ENCODE assay signal across 8 cellular contexts in the genomic region with DNA sequence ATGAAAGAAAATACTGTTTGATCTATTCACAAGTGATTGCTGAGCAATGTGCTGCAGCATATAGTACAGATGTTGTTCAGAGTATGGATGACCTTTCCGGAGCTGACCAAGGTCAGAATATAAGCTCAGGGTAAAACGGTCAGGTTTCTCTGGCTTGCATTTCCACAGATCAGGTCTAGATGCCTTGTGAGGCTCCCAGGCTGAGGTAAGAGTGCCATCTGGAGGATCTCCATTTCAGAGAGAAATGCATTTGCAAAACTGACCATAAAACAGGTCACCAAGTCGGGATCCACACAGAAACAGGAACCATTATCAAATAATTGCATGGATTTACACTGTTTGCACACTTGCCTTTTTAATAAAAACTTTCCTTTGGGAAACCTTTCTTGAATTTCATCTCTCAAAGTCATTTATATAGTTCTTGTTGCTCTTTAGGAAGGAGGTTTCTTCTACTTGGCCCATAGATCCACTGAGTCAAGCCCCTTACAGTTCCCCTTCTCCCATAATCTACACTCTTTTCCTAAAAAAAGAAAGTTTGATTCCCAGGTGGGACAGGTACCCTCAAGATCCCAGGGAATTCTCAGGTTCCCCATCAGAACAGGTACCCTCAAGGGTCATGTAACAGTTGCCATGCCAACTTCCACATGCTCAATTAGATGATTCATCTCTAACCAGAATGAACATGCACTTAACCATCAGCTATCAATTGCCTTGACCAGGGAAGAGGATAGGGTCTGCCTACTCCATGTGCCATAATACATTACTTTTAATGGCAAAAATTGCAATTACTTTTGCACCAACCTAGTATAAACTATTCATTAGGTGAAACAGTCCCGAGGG. TPM values are rescaled to one million over a fixed set of nuclear protein-coding genes. Genes with fewer than 3 reads are reported as not detected.
DNase-seq lines count a peak whose midpoint lies in the region; ATAC-seq and TF ChIP-seq lines count a peak whose summit lies in the region.

No MANE protein-coding gene starts in this region.

- H3K27ac ChIP-seq in right atrium auricular region: no peak overlapping the region

- DNase-seq in Right ventricle myocardium inferior (ENCODE audit: missing footprints): no peak
- DNase-seq in right atrium auricular region (ENCODE audit: low spot score): no peak
- peak; percentile 42 for DNase-seq in NCI-H510A treated with DMSO at 0.1 percent for 48 hours (lab: John Stamatoyannopoulos, UW)
- peak; percentile 72 to 76 for DNase-seq in cardiac fibroblast (ENCODE audit: low read depth in 2 of 2)
- DNase-seq in left colon: peak in 1 of 2 donors; percentile 24
- no peak for DNase-seq in NCI-H187 treated with DMSO at 0.1 percent for 48 hours (lab: John Stamatoyannopoulos, UW)
- DNase-seq in activated gamma-delta T cell (lab: John Stamatoyannopoulos, UW): no peak

- no peaks in the 10 kb centered on the region for H3K27me3 ChIP-seq in right atrium auricular region

- no peaks in the 10 kb centered on the region for H3K4me1 ChIP-seq in right atrium auricular region

- peaks cover 27% of the 10 kb centered on the region for H3K36me3 ChIP-seq in right atrium auricular region

- peak; percentile 42 for ATAC-seq in Right ventricle myocardium inferior
- ATAC-seq in left colon: peak; percentile 82
- ATAC-seq in GM18520 (IDR thresholded peaks at IDR 0.05; ENCODE audit: unreplicated experiment): no peak

- H3K4me3 ChIP-seq in right atrium auricular region (no peak overlapping the region), cardiac fibroblast (replicated peaks in 1 of 2; ENCODE audit: low read depth in 2 of 2, low read length in 2 of 2) (no peak overlapping the region)

- H3K9me3 ChIP-seq in right atrium auricular region: no peaks in the 10 kb centered on the region

- intact Hi-C loops in Right ventricle myocardium inferior (cut with DNase I) (loop anchor here (1.0 kb wide), 2 partner anchors 199 to 426 kb away; no protein-coding TSS in a partner anchor), left colon (cut with DNase I, micrococcal nuclease) (loop anchor here (5.0 to 10.0 kb wide), 2 partner anchors 424 to 426 kb away; no protein-coding TSS in a partner anchor)

- TF ChIP-seq CTCF in right atrium auricular region (IDR thresholded peaks at IDR 0.05): peak in 1 of 2 donors; percentile 70
- TF ChIP-seq CTCF in cardiac fibroblast (IDR thresholded peaks at IDR 0.05; ENCODE audit: low read depth, low read length): peak; percentile 62

RNA-seq across cellular contexts. Expression of a gene that starts 25.0 kb away (rescaled TPM):
- 0.38 TPM for total RNA-seq in Right ventricle myocardium inferior
- under 1 TPM; 0.16 to 0.19 TPM for total RNA-seq in right atrium auricular region
- under 1 TPM; 0.47 to 0.73 TPM for total RNA-seq in left colon

RNA-seq across cellular contexts. Expression of a gene that starts 42.4 kb away (rescaled TPM):
- 9.6 TPM for total RNA-seq in Right ventricle myocardium inferior
- 1 to 10 TPM; 7.9 TPM for total RNA-seq in right atrium auricular region
- 10 to 100 TPM in 1 of 2 donors, 1 to 10 TPM in 1; 9.1 to 11.8 TPM for total RNA-seq in left colon

RNA-seq across cellular contexts. Expression of a gene that starts 48.5 kb away (rescaled TPM):
- total RNA-seq in Right ventricle myocardium inferior (not detected), right atrium auricular region (not detected), left colon (not detected)

Comparison
In these comparisons a context has a peak if more than half of its experiments do, and no peak if none do; other contexts are left out.
1. DNase-seq: peak in NCI-H510A treated with DMSO at 0.1 percent for 48 hours (single experiment) and cardiac fibroblast (2 of 2); none in Right ventricle myocardium inferior (single experiment), right atrium auricular region (single experiment), NCI-H187 treated with DMSO at 0.1 percent for 48 hours (single experiment) and activated gamma-delta T cell (single experiment).